Comparison of ENCODE assay signal across 18 cellular contexts in the genomic region with DNA sequence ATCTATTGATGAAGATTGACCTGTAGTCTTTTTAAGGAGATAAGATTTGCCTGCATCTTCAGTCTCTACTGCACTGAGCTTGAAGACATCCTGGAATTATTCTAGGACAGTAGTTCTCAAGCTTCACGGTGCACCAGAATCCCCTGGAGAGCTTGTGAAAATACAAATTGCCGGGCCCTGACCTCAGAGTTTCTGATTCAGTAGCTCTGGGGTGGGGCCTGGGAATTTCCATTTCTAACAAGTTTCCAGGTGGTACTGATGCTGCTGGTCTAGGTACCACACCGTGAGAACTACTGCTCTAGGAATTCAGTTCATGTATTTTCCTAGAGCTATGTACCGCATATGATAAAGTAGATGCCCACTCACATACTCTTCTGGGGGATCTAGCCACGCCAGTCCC.
DNase-seq lines count a peak whose midpoint lies in the region; ATAC-seq, FAIRE-seq and TF ChIP-seq lines count a peak whose summit lies in the region.
"Had no signal": no experiment of that assay in that cellular context is flagged by ENCODE, and none has a peak within 500 bp of the region (broad histone marks: within the 10 kb centered on the region; RNA-seq: fewer than 3 reads in every experiment).

No MANE protein-coding gene starts in this region.

- no peak for DNase-seq in H1 (ENCODE audit: low read depth in 1 of 2, low spot score in 2 of 2)
- DNase-seq in NCI-H1930 (lab: John Stamatoyannopoulos, UW) = no peak
- DNase-seq: CD4-positive, alpha-beta T cell; CD8-positive, alpha-beta memory T cell; DMS 273 treated with DMSO at 0.1 percent for 48 hours; DMS79; EL; GDM1; GOT3; H7; HCEC 1CT had no signal

- CTCF ChIA-PET in H1 (lab: Charles Lee; ENCODE audit: partially characterized antibody) = interaction anchor here (0.9 kb wide), 1 partner anchor 27 kb away, joined by 4 read pairs; no protein-coding TSS in a partner anchor

- TF ChIP-seq RAD21 in H1 (IDR thresholded peaks at IDR 0.05 in 1 of 2, conservative IDR thresholded peaks at IDR 0.05 in 1 of 2; ENCODE audit: low read depth in 2 of 2, low read length in 2 of 2) = no peak

- TF ChIP-seq POLR2A in H1 (IDR thresholded peaks at IDR 0.05; ENCODE audit: control extremely low read depth in 1 of 2, low read depth in 2 of 2, low read length in 2 of 2) = no peak

- H2BK12ac ChIP-seq in H1 (ENCODE audit: low read depth, low read length) = peak overlapping the region; percentile 6; the same call in 1 of the 2 replicates

- H3K27me3 Mint-ChIP-seq in stimulated activated memory B cell treated with anti-CD40 and anti-IgM and Interleukin-4, amounts not matched to agents 10 μg/mL and 1 μg/mL and 100 μg/mL, for 72 hours = peaks cover 20% of the 10 kb centered on the region
- H3K27me3 Mint-ChIP-seq: CD4-positive, alpha-beta T cell had no signal

- no peak overlapping the region for H2AK5ac ChIP-seq in H1 (ENCODE audit: low read depth, low read length)

- H3K23ac ChIP-seq in H1 (ENCODE audit: insufficient read length) = no peak overlapping the region

- no peak overlapping the region for H3K4me3 Mint-ChIP-seq in stimulated activated memory B cell treated with anti-CD40 and anti-IgM and Interleukin-4, amounts not matched to agents 10 μg/mL and 1 μg/mL and 100 μg/mL, for 72 hours
- H3K4me3 Mint-ChIP-seq: CD14-positive monocyte; CD4-positive, alpha-beta T cell had no signal

- no peaks in the 10 kb centered on the region for H3K79me2 ChIP-seq in H1 (ENCODE audit: control insufficient read depth in 1 of 2, insufficient read depth in 2 of 2, low read length in 2 of 2)

- H3K9ac ChIP-seq in H1 (replicated peaks in 1 of 4; ENCODE audit: extremely low read depth in 1 of 4, low read depth in 3 of 4, low read length in 3 of 4) = no peak overlapping the region

- H3K4ac ChIP-seq in H1 (replicated peaks; ENCODE audit: insufficient read length, low read depth, low read length) = no peak overlapping the region

- no peaks in the 10 kb centered on the region for H3K36me3 Mint-ChIP-seq in stimulated activated memory B cell treated with anti-CD40 and anti-IgM and Interleukin-4, amounts not matched to agents 10 μg/mL and 1 μg/mL and 100 μg/mL, for 72 hours
- H3K36me3 Mint-ChIP-seq: CD14-positive monocyte had no signal

- no peak overlapping the region for H4K8ac ChIP-seq in H1 (ENCODE audit: extremely low read depth, insufficient read depth, low read length)

- H2BK20ac ChIP-seq in H1 (ENCODE audit: low read length) = no peak overlapping the region

- peaks cover 0 to 8% (median 0%) of the 10 kb centered on the region in 4 experiments; a peak in 2 of 7 replicates for H3K4me1 ChIP-seq in H1 (replicated peaks in 1 of 4; ENCODE audit: control insufficient read depth in 3 of 4, insufficient read depth in 4 of 4, low read length in 3 of 4)

- H3K36me3 ChIP-seq in H1 (ENCODE audit: control insufficient read depth in 2 of 4, insufficient read depth in 4 of 4, low read length in 3 of 4) = no peaks in the 10 kb centered on the region

- no peak overlapping the region for H2AFZ ChIP-seq in H1 (ENCODE audit: low read length)

- no peak overlapping the region for H3K56ac ChIP-seq in H1 (replicated peaks; ENCODE audit: insufficient read length, low read depth, low read length)

- no peak overlapping the region for H2BK120ac ChIP-seq in H1 (replicated peaks; ENCODE audit: low read depth, low read length)

- no peak overlapping the region for H3K4me3 ChIP-seq in H1 (ENCODE audit: extremely low read depth in 1 of 4, insufficient read depth in 2 of 4, low read depth in 3 of 4, low read length in 4 of 4)
- H3K4me3 ChIP-seq: GM12878 had no signal

- no peak for FAIRE-seq in H1 (lab: Jason Lieb, UNC)
- FAIRE-seq: D721Med, GM12878 had no signal

- H4K20me1 ChIP-seq in H1 (replicated peaks in 1 of 2; ENCODE audit: control insufficient read depth in 1 of 2, insufficient read depth in 2 of 2, low read length in 2 of 2) = no peaks in the 10 kb centered on the region

- H3K79me1 ChIP-seq in H1 (ENCODE audit: low read depth, low read length) = no peaks in the 10 kb centered on the region

- 86% methylated on average over 5 of the region's 5 CpGs; no CpG with 5 or more reads in 1 of the 2 experiments for WGBS in H1 (ENCODE audit: extremely low coverage in 1 of 2, insufficient coverage in 1 of 2, insufficient read length in 1 of 2, insufficient replicate concordance in 2 of 2, low coverage in 1 of 2, low lambda C conversion rate in 2 of 2, missing lambda C conversion rate in 1 of 2), 2 experiments

- no peak overlapping the region for H4K5ac ChIP-seq in H1 (ENCODE audit: insufficient read length, low read depth, low read length)

- H2BK5ac ChIP-seq in H1 (ENCODE audit: low read depth, low read length) = no peak overlapping the region

- no peak overlapping the region for H4K91ac ChIP-seq in H1 (replicated peaks; ENCODE audit: insufficient read length, low read length)

- TF ChIP-seq EP300 in H1 (IDR thresholded peaks at IDR 0.05; ENCODE audit: borderline replicate concordance in 1 of 2, low read depth in 2 of 2, low read length in 2 of 2) = no peak

- H3K14ac ChIP-seq in H1 (ENCODE audit: insufficient read length) = no peak overlapping the region

- ATAC-seq in GM18868 (IDR thresholded peaks at IDR 0.05; ENCODE audit: unreplicated experiment) (peak; percentile 48), HG03354 (IDR thresholded peaks at IDR 0.05; ENCODE audit: poor library complexity, severe bottlenecking, unreplicated experiment) (no peak), HG02870 (IDR thresholded peaks at IDR 0.05; ENCODE audit: unreplicated experiment) (no peak)
- peak; percentile 45 for ATAC-seq in stimulated activated memory B cell treated with anti-CD40 and anti-IgM and Interleukin-4, amounts not matched to agents 10 μg/mL and 1 μg/mL and 100 μg/mL, for 72 hours
- ATAC-seq: GM12878 had no signal

- no peak for TF ChIP-seq CTCF in H1 (IDR thresholded peaks at IDR 0.05; ENCODE audit: control extremely low read depth in 1 of 3, insufficient read depth in 1 of 3, low read depth in 1 of 3, low read length in 3 of 3)

- no peak overlapping the region for H3K27ac Mint-ChIP-seq in stimulated activated memory B cell treated with anti-CD40 and anti-IgM and Interleukin-4, amounts not matched to agents 10 μg/mL and 1 μg/mL and 100 μg/mL, for 72 hours
- H3K27ac Mint-ChIP-seq: CD4-positive, alpha-beta T cell; CD8-positive, alpha-beta memory T cell had no signal

- no peak overlapping the region for H3K27ac ChIP-seq in H1 (ENCODE audit: low read depth, low read length)

- POLR2A ChIA-PET in H1 (lab: Charles Lee; ENCODE audit: partially characterized antibody) = no interaction called here

- no peaks in the 10 kb centered on the region for H3K27me3 ChIP-seq in H1 (replicated peaks in 1 of 4; ENCODE audit: control insufficient read depth in 3 of 4, extremely low read depth in 1 of 4, insufficient read depth in 3 of 4, low read length in 3 of 4)

- no peaks in the 10 kb centered on the region for H3K9me3 ChIP-seq in H1 (ENCODE audit: insufficient read depth in 2 of 2, low read depth in 1 of 2, low read length in 1 of 2)

- peaks cover 2% of the 10 kb centered on the region for H3K9me3 Mint-ChIP-seq in stimulated activated memory B cell treated with anti-CD40 and anti-IgM and Interleukin-4, amounts not matched to agents 10 μg/mL and 1 μg/mL and 100 μg/mL, for 72 hours
- H3K9me3 Mint-ChIP-seq: CD4-positive, alpha-beta T cell had no signal

- no peak overlapping the region for H3K18ac ChIP-seq in H1 (ENCODE audit: extremely low read depth, low read length)

- no peaks in the 10 kb centered on the region for H3K23me2 ChIP-seq in H1 (ENCODE audit: low read depth, low read length)

- no peaks in the 10 kb centered on the region for H3K4me1 Mint-ChIP-seq in stimulated activated memory B cell treated with anti-CD40 and anti-IgM and Interleukin-4, amounts not matched to agents 10 μg/mL and 1 μg/mL and 100 μg/mL, for 72 hours

- H3K4me2 ChIP-seq in H1 (ENCODE audit: insufficient read depth in 1 of 2, low read depth in 2 of 2, low read length in 2 of 2) = no peak overlapping the region

- 0 out of 2 replicates have a peak overlapping the region, but pooled peaks have one; percentile 65 for H2BK15ac ChIP-seq in H1 (ENCODE audit: low read length)

TF ChIP-seq in H1, 55 proteins besides CTCF, POLR2A, EP300 and RAD21:
- TF ChIP-seq SP2 (IDR thresholded peaks at IDR 0.05; ENCODE audit: low read length) (no peak), JUND (IDR thresholded peaks at IDR 0.05; ENCODE audit: low read length) (no peak)

Comparison
In these comparisons a context has a peak if more than half of its experiments do, and no peak if none do; other contexts are left out.
1. ATAC-seq: peak in GM18868 (single experiment) and stimulated activated memory B cell treated with anti-CD40 and anti-IgM and Interleukin-4, amounts not matched to agents 10 μg/mL and 1 μg/mL and 100 μg/mL, for 72 hours (single experiment); none in HG03354 (single experiment) and HG02870 (single experiment).